35 cellular contexts compared by ENCODE assay signal in genomic region chr22:35119494-35119893, GRCh38. TPM values are rescaled to one million over a fixed set of nuclear protein-coding genes. Genes with fewer than 3 reads are reported as not detected.
"Had no signal": no experiment of that assay in that cellular context is flagged by ENCODE, and none has a peak within 500 bp of the region (broad histone marks: within the 10 kb centered on the region; RNA-seq: fewer than 3 reads in every experiment).

No MANE protein-coding gene starts in this region.

- DNase-seq: activated CD4-positive, alpha-beta memory T cell treated with anti-CD3 and anti-CD28 coated beads, Interleukin-2, amount 10 ng/mL, durations not matched to agents 7 days and 5 days; activated CD4-positive, alpha-beta T cell treated with anti-CD3 and anti-CD28 coated beads for 1 hour; activated CD4-positive, alpha-beta T cell treated with anti-CD3 and anti-CD28 coated beads for 48 hours; activated CD4-positive, CD25-positive, alpha-beta regulatory T cell; activated CD8-positive, alpha-beta memory T cell treated with anti-CD3 and anti-CD28 coated beads for 24 hours; activated CD8-positive, alpha-beta memory T cell treated with anti-CD3 and anti-CD28 coated beads, Interleukin-2, amount 10 ng/mL, durations not matched to agents 7 days and 5 days; activated CD8-positive, alpha-beta memory T cell treated with anti-CD3 and anti-CD28 coated beads, Interleukin-2, amount 50 U/mL, for 48 hours; activated effector memory CD4-positive, alpha-beta T cell treated with Interleukin-2 at 50 U/mL for 16 hours; activated naive CD4-positive, alpha-beta T cell treated with anti-CD3 and anti-CD28 coated beads, Interleukin-2, amount 10 ng/mL, durations not matched to agents 7 days and 5 days; activated naive CD8-positive, alpha-beta T cell treated with anti-CD3 and anti-CD28 coated beads, Interleukin-2, amount 50 U/mL, for 24 hours; activated T-cell treated with anti-CD3 and anti-CD28 coated beads, Interleukin-2, amount 50 U/mL, for 48 hours; anterior cingulate cortex; central memory CD4-positive, alpha-beta T cell; NCI-H1048; NCI-H1105 treated with DMSO at 0.1 percent for 48 hours; NCI-H1436 treated with DMSO at 0.1 percent for 48 hours; NCI-H1694 treated with DMSO at 0.1 percent for 48 hours; NCI-H2029; NCI-H510A; NCI-H526; NCI-H748 treated with DMSO at 0.1 percent for 48 hours; NK-92 treated with Interleukin-12 subunit alpha and Interleukin-12 subunit beta, amount 100 ng/mL, for 24 hours; PC-9; SW 1271; T-helper 1 cell; T-helper 2 cell; T-helper 9 cell had no signal

- H3K27ac Mint-ChIP-seq: activated CD4-positive, alpha-beta memory T cell treated with anti-CD3 and anti-CD28 coated beads, Interleukin-2, amount 10 ng/mL, durations not matched to agents 7 days and 5 days; activated CD8-positive, alpha-beta memory T cell treated with anti-CD3 and anti-CD28 coated beads, Interleukin-2, amount 10 ng/mL, durations not matched to agents 7 days and 5 days; activated naive CD4-positive, alpha-beta T cell treated with anti-CD3 and anti-CD28 coated beads, Interleukin-2, amount 10 ng/mL, durations not matched to agents 7 days and 5 days; activated naive CD8-positive, alpha-beta T cell; activated naive CD8-positive, alpha-beta T cell treated with anti-CD3 and anti-CD28 coated beads, Interleukin-2, amount 50 U/mL, for 24 hours; brain had no signal

- ATAC-seq: activated CD8-positive, alpha-beta memory T cell treated with anti-CD3 and anti-CD28 coated beads, Interleukin-2, amount 10 ng/mL, durations not matched to agents 7 days and 5 days; activated naive CD8-positive, alpha-beta T cell treated with anti-CD3 and anti-CD28 coated beads, Interleukin-2, amount 50 U/mL, for 24 hours; Right ventricle myocardium inferior had no signal

- H3K4me3 Mint-ChIP-seq: activated CD4-positive, alpha-beta memory T cell treated with anti-CD3 and anti-CD28 coated beads, Interleukin-2, amount 10 ng/mL, durations not matched to agents 7 days and 5 days; activated CD8-positive, alpha-beta memory T cell treated with anti-CD3 and anti-CD28 coated beads, Interleukin-2, amount 10 ng/mL, durations not matched to agents 7 days and 5 days; activated naive CD4-positive, alpha-beta T cell treated with anti-CD3 and anti-CD28 coated beads, Interleukin-2, amount 10 ng/mL, durations not matched to agents 7 days and 5 days; activated naive CD8-positive, alpha-beta T cell; activated naive CD8-positive, alpha-beta T cell treated with anti-CD3 and anti-CD28 coated beads, Interleukin-2, amount 50 U/mL, for 24 hours; brain had no signal

- H3K36me3 Mint-ChIP-seq: activated CD8-positive, alpha-beta memory T cell treated with anti-CD3 and anti-CD28 coated beads, Interleukin-2, amount 10 ng/mL, durations not matched to agents 7 days and 5 days; activated naive CD4-positive, alpha-beta T cell treated with anti-CD3 and anti-CD28 coated beads, Interleukin-2, amount 10 ng/mL, durations not matched to agents 7 days and 5 days; activated naive CD8-positive, alpha-beta T cell; brain had no signal

- H3K4me3 ChIP-seq: PC-9 had no signal

- H3K4me1 Mint-ChIP-seq: activated CD4-positive, alpha-beta memory T cell treated with anti-CD3 and anti-CD28 coated beads, Interleukin-2, amount 10 ng/mL, durations not matched to agents 7 days and 5 days; activated CD8-positive, alpha-beta memory T cell treated with anti-CD3 and anti-CD28 coated beads, Interleukin-2, amount 10 ng/mL, durations not matched to agents 7 days and 5 days; activated naive CD4-positive, alpha-beta T cell treated with anti-CD3 and anti-CD28 coated beads, Interleukin-2, amount 10 ng/mL, durations not matched to agents 7 days and 5 days; activated naive CD8-positive, alpha-beta T cell treated with anti-CD3 and anti-CD28 coated beads, Interleukin-2, amount 50 U/mL, for 24 hours had no signal

- H3K36me3 ChIP-seq: WERI-Rb-1 had no signal

- H3K27me3 Mint-ChIP-seq: activated CD4-positive, alpha-beta memory T cell treated with anti-CD3 and anti-CD28 coated beads, Interleukin-2, amount 10 ng/mL, durations not matched to agents 7 days and 5 days; activated CD8-positive, alpha-beta memory T cell treated with anti-CD3 and anti-CD28 coated beads, Interleukin-2, amount 10 ng/mL, durations not matched to agents 7 days and 5 days; activated naive CD8-positive, alpha-beta T cell treated with anti-CD3 and anti-CD28 coated beads, Interleukin-2, amount 50 U/mL, for 24 hours had no signal

- FAIRE-seq: RCC 7860 had no signal

- H3K27ac ChIP-seq: PC-9, RWPE1, WERI-Rb-1 had no signal

- H3K9me3 Mint-ChIP-seq: activated CD4-positive, alpha-beta memory T cell treated with anti-CD3 and anti-CD28 coated beads, Interleukin-2, amount 10 ng/mL, durations not matched to agents 7 days and 5 days; activated naive CD4-positive, alpha-beta T cell treated with anti-CD3 and anti-CD28 coated beads, Interleukin-2, amount 10 ng/mL, durations not matched to agents 7 days and 5 days; activated naive CD8-positive, alpha-beta T cell treated with anti-CD3 and anti-CD28 coated beads, Interleukin-2, amount 50 U/mL, for 24 hours had no signal

RNA-seq across cellular contexts. Expression of gene ISX, which starts 53.5 kb away (rescaled TPM):
- total RNA-seq: activated CD4-positive, alpha-beta memory T cell treated with anti-CD3 and anti-CD28 coated beads, Interleukin-2, amount 10 ng/mL, durations not matched to agents 7 days and 5 days; activated CD8-positive, alpha-beta memory T cell treated with anti-CD3 and anti-CD28 coated beads, Interleukin-2, amount 10 ng/mL, durations not matched to agents 7 days and 5 days; M059J; OCI-LY7; PC-9; Right ventricle myocardium inferior had no signal
